ENCODE assay signal across 1 cellular context in genomic region chr11:130181295-130182272, GRCh38.
TF ChIP-seq lines count a peak whose summit lies in the region.

No MANE protein-coding gene starts in this region.

TF ChIP-seq in GM23338, 12 proteins besides CTCF, POLR2A, EP300 and RAD21 (continued from another document):
- TF ChIP-seq REST (IDR thresholded peaks at IDR 0.05; ENCODE audit: unreplicated experiment): no peak
- TF ChIP-seq POLR2AphosphoS5 (IDR thresholded peaks at IDR 0.05; ENCODE audit: low read depth): no peak
- no peak for TF ChIP-seq EZH2 (IDR thresholded peaks at IDR 0.05; ENCODE audit: low read depth, unreplicated experiment)
